ENCODE assay signal across 18 cellular contexts in genomic region chr13:102677122-102677521, GRCh38.
"Had no signal": no experiment of that assay in that cellular context is flagged by ENCODE, and none has a peak within 500 bp of the region (broad histone marks: within the 10 kb centered on the region; RNA-seq: fewer than 3 reads in every experiment).

No MANE protein-coding gene starts in this region.

- H3K4me1 ChIP-seq: ascending aorta, esophagus muscularis mucosa, tibial nerve had no signal

- H3K27me3 ChIP-seq: ascending aorta, esophagus muscularis mucosa, neutrophil, right atrium auricular region, spleen, tibial nerve had no signal

- H3K9me3 Mint-ChIP-seq: naive thymus-derived CD4-positive, alpha-beta T cell had no signal

- DNase-seq: activated CD4-positive, alpha-beta T cell treated with anti-CD3 and anti-CD28 coated beads for 48 hours; activated gamma-delta T cell; activated naive CD8-positive, alpha-beta T cell treated with anti-CD3 and anti-CD28 coated beads, Interleukin-2, amount 50 U/mL, for 24 hours; activated T-cell treated with anti-CD3 and anti-CD28 coated beads for 4 hours; head of caudate nucleus; left colon; naive thymus-derived CD4-positive, alpha-beta T cell; posterior cingulate gyrus; spleen; stimulated activated CD4-positive, alpha-beta T cell treated with anti-CD3 and anti-CD28 coated beads, Interleukin-1b, Interleukin-23, amount 100 ng/mL, for 48 hours; T-helper 1 cell; WERI-Rb-1 had no signal

- H3K27ac Mint-ChIP-seq: activated naive CD8-positive, alpha-beta T cell treated with anti-CD3 and anti-CD28 coated beads, Interleukin-2, amount 50 U/mL, for 24 hours; stimulated activated memory B cell treated with anti-CD40 and anti-IgM and Interleukin-4, amounts not matched to agents 10 μg/mL and 1 μg/mL and 100 μg/mL, for 72 hours had no signal

- H3K4me3 Mint-ChIP-seq: activated naive CD8-positive, alpha-beta T cell treated with anti-CD3 and anti-CD28 coated beads, Interleukin-2, amount 50 U/mL, for 24 hours; stimulated activated memory B cell treated with anti-CD40 and anti-IgM and Interleukin-4, amounts not matched to agents 10 μg/mL and 1 μg/mL and 100 μg/mL, for 72 hours had no signal

- ATAC-seq: activated naive CD8-positive, alpha-beta T cell treated with anti-CD3 and anti-CD28 coated beads, Interleukin-2, amount 50 U/mL, for 24 hours; left colon; naive thymus-derived CD4-positive, alpha-beta T cell; stimulated activated memory B cell treated with anti-CD40 and anti-IgM and Interleukin-4, amounts not matched to agents 10 μg/mL and 1 μg/mL and 100 μg/mL, for 72 hours had no signal

- H3K4me3 ChIP-seq: ascending aorta, esophagus muscularis mucosa, right atrium auricular region, spleen, tibial nerve had no signal

- H3K9me3 ChIP-seq: esophagus muscularis mucosa, neutrophil, right atrium auricular region had no signal

- H3K27me3 Mint-ChIP-seq: activated naive CD8-positive, alpha-beta T cell treated with anti-CD3 and anti-CD28 coated beads, Interleukin-2, amount 50 U/mL, for 24 hours; naive thymus-derived CD4-positive, alpha-beta T cell; stimulated activated memory B cell treated with anti-CD40 and anti-IgM and Interleukin-4, amounts not matched to agents 10 μg/mL and 1 μg/mL and 100 μg/mL, for 72 hours had no signal
